1 cellular context compared by ENCODE assay signal in the genomic region with DNA sequence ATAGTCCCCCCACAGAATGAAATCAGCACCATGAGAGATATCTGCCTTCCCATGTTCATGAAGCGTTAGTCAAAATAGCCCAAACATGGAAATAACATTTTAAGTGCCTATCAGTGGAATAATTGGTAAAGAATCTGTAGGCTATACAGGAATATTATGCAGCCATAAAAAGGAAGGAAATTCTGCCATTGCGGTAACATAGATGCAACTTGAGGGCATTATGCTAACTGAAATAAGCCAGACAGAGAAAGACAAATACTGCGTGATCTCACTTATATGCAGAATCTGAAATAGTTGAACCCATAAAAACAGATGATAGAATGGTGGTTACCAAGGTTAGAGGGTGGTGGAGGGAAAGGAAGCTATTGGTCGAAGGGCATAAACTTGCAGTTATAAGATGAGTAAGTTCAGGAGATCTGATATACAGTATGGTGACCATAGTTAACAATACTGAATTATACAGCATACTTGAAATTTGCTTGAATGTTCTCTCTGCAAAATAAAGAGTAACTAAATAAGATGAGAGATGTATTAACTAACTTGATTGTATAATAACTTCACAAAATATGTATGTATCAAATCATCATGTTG.
TF ChIP-seq lines count a peak whose summit lies in the region.

No MANE protein-coding gene starts in this region.

TF ChIP-seq in HEK293, 187 proteins besides CTCF, POLR2A, EP300 and RAD21 (continued from another document):
- no peak for TF ChIP-seq HOXC10 (CRISPR knock-in tag; IDR thresholded peaks at IDR 0.05)
- TF ChIP-seq ZNF529 (tag by site-specific recombination; IDR thresholded peaks at IDR 0.05; ENCODE audit: insufficient replicate concordance) = no peak
- TF ChIP-seq ZNF391 (tag by site-specific recombination; IDR thresholded peaks at IDR 0.05; ENCODE audit: borderline replicate concordance, low read depth) = no peak
- no peak for TF ChIP-seq ZNF366 (tag by site-specific recombination; conservative IDR thresholded peaks at IDR 0.05)
- peak; percentile 50; the same call in 1 of the 2 replicates for TF ChIP-seq ZNF146 (tag by site-specific recombination; IDR thresholded peaks at IDR 0.05)
- no peak for TF ChIP-seq ZNF660 (tag by site-specific recombination; IDR thresholded peaks at IDR 0.05)
TF ChIP-seq in HEK293: peak in this region for 1.
